ENCODE assay signal across 8 cellular contexts in genomic region chr6:158818008-158818579, GRCh38. TPM values are rescaled to one million over a fixed set of nuclear protein-coding genes. Genes with fewer than 3 reads are reported as not detected.
DNase-seq lines count a peak whose midpoint lies in the region; ATAC-seq and TF ChIP-seq lines count a peak whose summit lies in the region.

No MANE protein-coding gene starts in this region.

- DNase-seq in CD14-positive monocyte (ENCODE audit: low spot score) = peak; percentile 84
- peak; percentile 78 for DNase-seq in HT1080 (ENCODE audit: low read depth)
- peak; percentile 80 for DNase-seq in RPMI7951 (ENCODE audit: low read depth)
- peak; percentile 73 for DNase-seq in activated effector memory CD4-positive, alpha-beta T cell treated with Interleukin-2 at 50 U/mL for 16 hours
- peak; percentile 49 for DNase-seq in fibroblast of the conjunctiva (ENCODE audit: low read depth)
- DNase-seq in neural progenitor cell (ENCODE audit: low spot score) = peak; percentile 92
- peak in 35 of 49 donors; percentile 10 to 68 (median 42) for DNase-seq in substantia nigra (lab: John Stamatoyannopoulos, UW)

- intact Hi-C loops in CD14-positive monocyte (cut with micrococcal nuclease) = loop anchor here (2.0 to 5.0 kb wide), 3 partner anchors 34 to 54 kb away; no protein-coding TSS in a partner anchor

- H3K27me3 Mint-ChIP-seq in CD14-positive monocyte (ENCODE audit: low read depth in 3 of 3) (peaks cover 0 to 3% (median 3%) of the 10 kb centered on the region in 3 donors), neural progenitor cell (ENCODE audit: insufficient read depth, low read depth) (peaks cover 8% of the 10 kb centered on the region)

- H3K36me3 Mint-ChIP-seq in CD14-positive monocyte (peaks cover 40% of the 10 kb centered on the region in 2 donors), neural progenitor cell (peaks cover 21% of the 10 kb centered on the region)

- H3K4me1 Mint-ChIP-seq in CD14-positive monocyte (peaks cover 51% of the 10 kb centered on the region), neural progenitor cell (peaks cover 51% of the 10 kb centered on the region)

- no peaks in the 10 kb centered on the region for H3K27me3 ChIP-seq in neural progenitor cell

- H3K9me3 Mint-ChIP-seq in CD14-positive monocyte (peaks cover 0 to under 1% (median 0%) of the 10 kb centered on the region in 7 donors), neural progenitor cell (peaks cover 4% of the 10 kb centered on the region)

- H3K4me2 ChIP-seq in neural progenitor cell = peak overlapping the region; percentile 86

- H3K9ac ChIP-seq in neural progenitor cell = peak overlapping the region; percentile 47

- H3K4me1 ChIP-seq in neural progenitor cell = peaks cover 29% of the 10 kb centered on the region

- H3K9me3 ChIP-seq in neural progenitor cell (ENCODE audit: low read depth) = no peaks in the 10 kb centered on the region

- ATAC-seq in GM19372 (IDR thresholded peaks at IDR 0.05; ENCODE audit: low read depth, unreplicated experiment) = peak; percentile 33

- H3K4me3 Mint-ChIP-seq in CD14-positive monocyte (peak overlapping the region; percentile 99 to 100), neural progenitor cell (peak overlapping the region; percentile 99)

- peak overlapping the region; percentile 70 for H3K4me3 ChIP-seq in neural progenitor cell

- peaks cover 49% of the 10 kb centered on the region for H4K20me1 ChIP-seq in neural progenitor cell (ENCODE audit: low read depth)

- TF ChIP-seq CTCF in CD14-positive monocyte (IDR thresholded peaks at IDR 0.05) (no peak), neural progenitor cell (IDR thresholded peaks at IDR 0.05) (no peak)

- H3K27ac Mint-ChIP-seq in CD14-positive monocyte (peak overlapping the region; percentile 91 to 98 (median 97)), neural progenitor cell (peak overlapping the region; percentile 98)

- H2AFZ ChIP-seq in neural progenitor cell (replicated peaks) = no peak overlapping the region

- H3K36me3 ChIP-seq in neural progenitor cell = peaks cover 3% of the 10 kb centered on the region

- peaks cover 49% of the 10 kb centered on the region for H3K79me2 ChIP-seq in neural progenitor cell (ENCODE audit: low read depth)

- peaks cover 10% of the 10 kb centered on the region for H3F3A ChIP-seq in neural progenitor cell (ENCODE audit: low read depth)

- no peak overlapping the region for H3K27ac ChIP-seq in neural progenitor cell
- H3K27ac ChIP-seq in substantia nigra (ENCODE audit: low read depth, low read length, poor library complexity, severe bottlenecking) = peak overlapping the region; percentile 51

RNA-seq across cellular contexts. Expression of gene EZR, which starts 1.1 kb away (rescaled TPM):
- polyA plus RNA-seq in CD14-positive monocyte = 10 to 100 TPM; 86.3 to 95.8 TPM
- 228 and 253 TPM in 2 replicates for total RNA-seq in HT1080 (2014; rRNA removed; shearing (Covaris generic))
- polyA plus RNA-seq in HT1080 (2015; cell fraction: cytosol; rRNA removed) = 163 and 167 TPM in 2 replicates
- 404 and 422 TPM in 2 replicates for polyA plus RNA-seq in HT1080 (2015; cell fraction: nucleus; rRNA removed)
- total RNA-seq in RPMI7951 (2014; rRNA removed; shearing (Covaris generic)) = 95.6 and 104 TPM in 2 replicates
- 52.0 and 61.4 TPM in 2 replicates for total RNA-seq in neural progenitor cell (ENCODE audit: low replicate concordance)

Comparison
In these comparisons a context has a peak if more than half of its experiments do, and no peak if none do; other contexts are left out.
1. DNase-seq: peak in every context shown above with its lines; median percentile 92 in neural progenitor cell; 84 in CD14-positive monocyte; 80 in RPMI7951; 78 in HT1080; 73 in activated effector memory CD4-positive, alpha-beta T cell treated with Interleukin-2 at 50 U/mL for 16 hours; 49 in fibroblast of the conjunctiva; 42 in substantia nigra.